In the genomic region with DNA sequence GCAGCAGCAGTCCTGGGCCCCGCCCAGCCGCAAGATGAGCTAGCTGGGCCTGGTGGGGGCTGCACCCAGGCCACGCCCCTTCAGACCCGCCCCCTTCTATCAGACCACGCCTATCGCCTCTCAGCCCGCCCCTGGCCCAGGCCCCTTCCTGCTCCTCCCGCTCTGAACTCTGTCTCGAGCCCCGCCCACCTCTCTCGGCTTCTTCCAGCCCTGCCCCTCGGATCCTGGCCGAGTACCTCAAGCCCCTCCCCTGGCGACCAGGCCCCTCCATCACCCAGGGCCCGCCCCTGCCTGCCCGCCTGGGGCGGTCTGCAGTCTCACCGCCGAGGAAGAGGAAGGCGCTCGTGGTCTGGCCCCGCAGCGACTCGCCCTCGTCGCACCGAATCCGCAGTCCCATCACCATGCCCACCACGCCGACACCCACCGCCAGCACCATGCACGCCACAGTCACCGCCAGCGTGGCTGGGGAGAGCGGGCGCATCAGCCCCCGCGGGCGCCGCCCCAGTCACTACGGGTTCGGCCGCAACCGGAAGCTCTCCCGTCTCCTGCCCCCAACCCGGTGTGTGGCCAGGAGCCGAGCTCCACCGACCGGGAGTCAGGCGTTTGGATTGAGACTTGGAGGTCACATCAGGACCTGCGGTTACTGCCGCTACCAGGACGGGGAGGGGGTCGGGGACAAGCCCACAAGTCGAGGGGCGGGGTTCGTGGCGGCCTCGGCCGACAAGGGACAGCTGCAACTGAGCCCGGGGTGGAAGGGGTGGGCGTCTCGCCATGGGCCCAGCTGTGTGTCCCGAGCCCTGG, we compare ENCODE assay signal across 8 cellular contexts. TPM values are rescaled to one million over a fixed set of nuclear protein-coding genes. Genes with fewer than 3 reads are reported as not detected.
DNase-seq lines count a peak whose midpoint lies in the region; ATAC-seq and TF ChIP-seq lines count a peak whose summit lies in the region.

No MANE protein-coding gene starts in this region.

- no peaks in the 10 kb centered on the region for H3K9me3 Mint-ChIP-seq in CD14-positive monocyte
- no peaks in the 10 kb centered on the region for H3K9me3 Mint-ChIP-seq in naive thymus-derived CD4-positive, alpha-beta T cell
- no peaks in the 10 kb centered on the region for H3K9me3 Mint-ChIP-seq in stimulated activated memory B cell treated with anti-CD40 and anti-IgM and Interleukin-4, amounts not matched to agents 10 μg/mL and 1 μg/mL and 100 μg/mL, for 72 hours

- ATAC-seq in GM19397 (IDR thresholded peaks at IDR 0.05; ENCODE audit: unreplicated experiment) (peak; percentile 79), HG03571 (IDR thresholded peaks at IDR 0.05; ENCODE audit: unreplicated experiment) (peak; percentile 67)
- peak; percentile 93 for ATAC-seq in naive thymus-derived CD4-positive, alpha-beta T cell
- peak; percentile 92 for ATAC-seq in stimulated activated memory B cell treated with anti-CD40 and anti-IgM and Interleukin-4, amounts not matched to agents 10 μg/mL and 1 μg/mL and 100 μg/mL, for 72 hours

- peak overlapping the region; percentile 93 to 99 (median 97) for H3K27ac Mint-ChIP-seq in CD14-positive monocyte
- peak overlapping the region; percentile 79 to 98 (median 95) for H3K27ac Mint-ChIP-seq in naive thymus-derived CD4-positive, alpha-beta T cell
- peak overlapping the region; percentile 89 for H3K27ac Mint-ChIP-seq in stimulated activated memory B cell treated with anti-CD40 and anti-IgM and Interleukin-4, amounts not matched to agents 10 μg/mL and 1 μg/mL and 100 μg/mL, for 72 hours

- intact Hi-C loops in CD14-positive monocyte (cut with micrococcal nuclease), result loop anchor here (2.0 to 5.0 kb wide), 2 partner anchors 27 to 40 kb away; no protein-coding TSS in a partner anchor
- intact Hi-C loops in naive thymus-derived CD4-positive, alpha-beta T cell (cut with micrococcal nuclease), result loop anchor here (1.0 to 10.0 kb wide), 11 partner anchors 9 to 1550 kb away; a partner anchor contains a TSS

- H3K27ac ChIP-seq in naive thymus-derived CD4-positive, alpha-beta T cell (ENCODE audit: low read depth, low read length), result peak overlapping the region; percentile 81

- DNase-seq in CD14-positive monocyte (ENCODE audit: low spot score) (peak; percentile 97), RKO (ENCODE audit: low spot score) (peak; percentile 96), fibroblast of gingiva (ENCODE audit: low read depth) (peak; percentile 99)
- peak; percentile 87 to 92 for DNase-seq in activated T-helper 1 cell treated with anti-CD3 and anti-CD28 coated beads, Interleukin-2, amount 50 U/mL, for 16 hours (ENCODE audit: low read depth in 1 of 2, low spot score in 1 of 2)
- DNase-seq in naive thymus-derived CD4-positive, alpha-beta T cell, result peak; percentile 84 to 100 (median 90)

- peak overlapping the region; percentile 96 for H3K4me3 ChIP-seq in naive thymus-derived CD4-positive, alpha-beta T cell (ENCODE audit: low read length)

- peaks cover 0 to 6% (median 0%) of the 10 kb centered on the region in 3 donors for H3K27me3 Mint-ChIP-seq in CD14-positive monocyte (ENCODE audit: low read depth in 3 of 3)
- H3K27me3 Mint-ChIP-seq in naive thymus-derived CD4-positive, alpha-beta T cell, result no peaks in the 10 kb centered on the region
- no peaks in the 10 kb centered on the region for H3K27me3 Mint-ChIP-seq in stimulated activated memory B cell treated with anti-CD40 and anti-IgM and Interleukin-4, amounts not matched to agents 10 μg/mL and 1 μg/mL and 100 μg/mL, for 72 hours

- peaks cover 71% of the 10 kb centered on the region for H3K4me1 Mint-ChIP-seq in CD14-positive monocyte
- peaks cover 53 to 81% (median 59%) of the 10 kb centered on the region in 7 donors for H3K4me1 Mint-ChIP-seq in naive thymus-derived CD4-positive, alpha-beta T cell
- H3K4me1 Mint-ChIP-seq in stimulated activated memory B cell treated with anti-CD40 and anti-IgM and Interleukin-4, amounts not matched to agents 10 μg/mL and 1 μg/mL and 100 μg/mL, for 72 hours, result peaks cover 68% of the 10 kb centered on the region

- CTCF ChIA-PET in naive thymus-derived CD4-positive, alpha-beta T cell (lab: Charles Lee), result no interaction called here

- TF ChIP-seq CTCF in CD14-positive monocyte (IDR thresholded peaks at IDR 0.05), result no peak

- peak overlapping the region; percentile 96 to 99 for H3K4me3 Mint-ChIP-seq in CD14-positive monocyte
- H3K4me3 Mint-ChIP-seq in naive thymus-derived CD4-positive, alpha-beta T cell, result peak overlapping the region; percentile 92 to 100 (median 98)
- H3K4me3 Mint-ChIP-seq in stimulated activated memory B cell treated with anti-CD40 and anti-IgM and Interleukin-4, amounts not matched to agents 10 μg/mL and 1 μg/mL and 100 μg/mL, for 72 hours, result peak overlapping the region; percentile 94

- H3K36me3 Mint-ChIP-seq in CD14-positive monocyte, result peaks cover 3 to 5% of the 10 kb centered on the region in 2 donors
- H3K36me3 Mint-ChIP-seq in naive thymus-derived CD4-positive, alpha-beta T cell, result peaks cover 0 to 6% (median 0%) of the 10 kb centered on the region in 5 donors
- H3K36me3 Mint-ChIP-seq in stimulated activated memory B cell treated with anti-CD40 and anti-IgM and Interleukin-4, amounts not matched to agents 10 μg/mL and 1 μg/mL and 100 μg/mL, for 72 hours, result no peaks in the 10 kb centered on the region

- H3K9me3 ChIP-seq in naive thymus-derived CD4-positive, alpha-beta T cell (ENCODE audit: control insufficient read depth in 2 of 3, low read length in 3 of 3), result no peaks in the 10 kb centered on the region

- POLR2A ChIA-PET in naive thymus-derived CD4-positive, alpha-beta T cell (lab: Charles Lee), result interaction anchor here (0.8 kb wide), 1 partner anchor 26 kb away, joined by 3 read pairs; no protein-coding TSS in a partner anchor

- peaks cover 23 to 26% of the 10 kb centered on the region in 2 donors for H3K4me1 ChIP-seq in naive thymus-derived CD4-positive, alpha-beta T cell (ENCODE audit: control insufficient read depth in 2 of 2, insufficient read depth in 2 of 2, low read length in 2 of 2)

- H3K27me3 ChIP-seq in naive thymus-derived CD4-positive, alpha-beta T cell (ENCODE audit: control insufficient read depth in 2 of 2, insufficient read depth in 2 of 2, low read length in 2 of 2), result no peaks in the 10 kb centered on the region

- H3K36me3 ChIP-seq in naive thymus-derived CD4-positive, alpha-beta T cell (ENCODE audit: control insufficient read depth in 2 of 3, insufficient read depth in 3 of 3, low read length in 3 of 3), result no peaks in the 10 kb centered on the region

RNA-seq across cellular contexts. Expression of a gene that starts 1.0 kb away (rescaled TPM):
- polyA plus RNA-seq in CD14-positive monocyte, result not detected
- total RNA-seq in naive thymus-derived CD4-positive, alpha-beta T cell, result 10 to 100 TPM in 1 of 5 experiments, 1 to 10 TPM in 1, under 1 TPM in 1, not detected in 2; 0.32 to 13.3 (median 4.4) TPM
- not detected for polyA plus RNA-seq in naive thymus-derived CD4-positive, alpha-beta T cell

RNA-seq across cellular contexts. Expression of a gene that starts 1.6 kb away (rescaled TPM):
- 10 to 100 TPM; 51.0 to 63.0 TPM for polyA plus RNA-seq in CD14-positive monocyte
- total RNA-seq in naive thymus-derived CD4-positive, alpha-beta T cell, result 10 to 100 TPM; 31.8 to 90.3 (median 47.1) TPM
- 10 to 100 TPM; 78.0 to 83.7 TPM for polyA plus RNA-seq in naive thymus-derived CD4-positive, alpha-beta T cell

RNA-seq across cellular contexts. Expression of a gene that starts 4.7 kb away (rescaled TPM):
- 10 to 100 TPM; 16.4 to 19.9 TPM for polyA plus RNA-seq in CD14-positive monocyte
- 100 to 1,000 TPM in 1 of 5 experiments, 10 to 100 TPM in 2, 1 to 10 TPM in 2; 3.9 to 336 (median 62.3) TPM for total RNA-seq in naive thymus-derived CD4-positive, alpha-beta T cell
- 1 to 10 TPM; 8.9 to 9.8 TPM for polyA plus RNA-seq in naive thymus-derived CD4-positive, alpha-beta T cell

RNA-seq across cellular contexts. Expression of a gene that starts 20.0 kb away (rescaled TPM):
- not detected for polyA plus RNA-seq in CD14-positive monocyte
- 1 to 10 TPM in 1 of 5 experiments, not detected in 4; 1.2 TPM for total RNA-seq in naive thymus-derived CD4-positive, alpha-beta T cell
- not detected for polyA plus RNA-seq in naive thymus-derived CD4-positive, alpha-beta T cell

RNA-seq across cellular contexts. Expression of a gene that starts 22.6 kb away (rescaled TPM):
- polyA plus RNA-seq in CD14-positive monocyte, result not detected
- total RNA-seq in naive thymus-derived CD4-positive, alpha-beta T cell, result not detected
- not detected for polyA plus RNA-seq in naive thymus-derived CD4-positive, alpha-beta T cell

Comparison
In these comparisons a context has a peak if more than half of its experiments do, and no peak if none do; other contexts are left out.
1. Peak in every context shown above with its lines: DNase-seq, ATAC-seq, H3K4me3 ChIP-seq and H3K27ac ChIP-seq.